ENCODE assay signal across 9 cellular contexts in genomic region chr20:50194831-50195523, GRCh38. TPM values are rescaled to one million over a fixed set of nuclear protein-coding genes. Genes with fewer than 3 reads are reported as not detected.
A peak's percentile ranks its signal among the peaks of the same experiment; 100 is the strongest.
DNase-seq lines count a peak whose midpoint lies in the region; ATAC-seq and TF ChIP-seq lines count a peak whose summit lies in the region.
"Had no signal": no experiment of that assay in that cellular context is flagged by ENCODE, and none has a peak within 500 bp of the region (broad histone marks: within the 10 kb centered on the region; RNA-seq: fewer than 3 reads in every experiment).

No MANE protein-coding gene starts in this region.

- no peak overlapping the region for H4K91ac ChIP-seq in mesenchymal stem cell (ENCODE audit: low read length)

- no peak for TF ChIP-seq CTCF in right atrium auricular region (IDR thresholded peaks at IDR 0.05)
- TF ChIP-seq CTCF in astrocyte of the spinal cord (IDR thresholded peaks at IDR 0.05; ENCODE audit: low read depth, low read length) = no peak
- TF ChIP-seq CTCF in upper lobe of right lung (IDR thresholded peaks at IDR 0.05) = no peak

- H2BK15ac ChIP-seq in mesenchymal stem cell (ENCODE audit: low read depth, poor library complexity, severe bottlenecking) = no peak overlapping the region

- peaks cover 26% of the 10 kb centered on the region for H3K36me3 ChIP-seq in right atrium auricular region
- H3K36me3 ChIP-seq in mesenchymal stem cell (ENCODE audit: control insufficient read depth in 1 of 2, insufficient read depth in 2 of 2, low read depth in 1 of 2, low read length in 2 of 2) = peaks cover 17 to 43% of the 10 kb centered on the region in 2 experiments
- peaks cover 22% of the 10 kb centered on the region for H3K36me3 ChIP-seq in upper lobe of right lung

- ATAC-seq in left cardiac atrium (no peak), upper lobe of right lung (no peak)

- peak overlapping the region; percentile 99 for H3K9ac ChIP-seq in mesenchymal stem cell (ENCODE audit: low read length)

- H2BK12ac ChIP-seq in mesenchymal stem cell (ENCODE audit: low read length in 2 of 2) = peak overlapping the region in 1 of 2 experiments; percentile 28

- WGBS in mesenchymal stem cell = 66% methylated on average over 7 of the region's 8 CpGs

- H3K4me1 ChIP-seq in right atrium auricular region = peaks cover 0 to 31% of the 10 kb centered on the region in 2 donors
- peaks cover 25% of the 10 kb centered on the region for H3K4me1 ChIP-seq in mesenchymal stem cell (ENCODE audit: control insufficient read depth, insufficient read depth, low read depth, low read length)
- H3K4me1 ChIP-seq in upper lobe of right lung = peaks cover 22% of the 10 kb centered on the region

- H3K4me2 ChIP-seq in mesenchymal stem cell (ENCODE audit: low read length, poor library complexity, severe bottlenecking) = no peak overlapping the region

- H2AFZ ChIP-seq in mesenchymal stem cell (ENCODE audit: low read depth, low read length) = no peak overlapping the region

- peak overlapping the region in 1 of 2 experiments; percentile 44 for H3K23ac ChIP-seq in mesenchymal stem cell (ENCODE audit: low read length in 2 of 2)

- H2BK120ac ChIP-seq in mesenchymal stem cell (ENCODE audit: low read depth, low read length) = no peak overlapping the region

- peak overlapping the region in 1 of 2 experiments; percentile 83 for H3K4ac ChIP-seq in mesenchymal stem cell (ENCODE audit: low read depth in 1 of 2, low read length in 2 of 2)

- H2AK5ac ChIP-seq in mesenchymal stem cell (ENCODE audit: low read length, severe bottlenecking) = no peak overlapping the region

- no peak overlapping the region for H2BK5ac ChIP-seq in mesenchymal stem cell (ENCODE audit: low read depth, low read length, poor library complexity, severe bottlenecking)

- no peaks in the 10 kb centered on the region for H3K9me3 ChIP-seq in right atrium auricular region
- H3K9me3 ChIP-seq in mesenchymal stem cell (ENCODE audit: control insufficient read depth, low read length) = peaks cover 8% of the 10 kb centered on the region
- no peaks in the 10 kb centered on the region for H3K9me3 ChIP-seq in upper lobe of right lung

- intact Hi-C loops in left cardiac atrium (cut with DNase I) (loop anchor here (5.0 to 10.0 kb wide), 5 partner anchors 80 to 202 kb away; no protein-coding TSS in a partner anchor), upper lobe of right lung (cut with DNase I) (no loop called here)

- H3K14ac ChIP-seq in mesenchymal stem cell (ENCODE audit: low read length in 2 of 2) = peak overlapping the region in 1 of 2 experiments; percentile 3

- in situ Hi-C loops in astrocyte of the spinal cord (cut with HindIII; ENCODE audit: low sequenced_read_pairs) = no loop called here

- H3K27me3 ChIP-seq in right atrium auricular region (no peaks in the 10 kb centered on the region), mesenchymal stem cell (ENCODE audit: control insufficient read depth in 1 of 2, insufficient read depth in 1 of 2, low read length in 2 of 2) (no peaks in the 10 kb centered on the region), upper lobe of right lung (no peaks in the 10 kb centered on the region)

- peak overlapping the region in 1 of 2 experiments; percentile 69 for H3K18ac ChIP-seq in mesenchymal stem cell (ENCODE audit: low read depth in 1 of 2, low read length in 2 of 2)

- H4K8ac ChIP-seq in mesenchymal stem cell (ENCODE audit: low read length) = peak overlapping the region; percentile 79

- H3K27ac ChIP-seq in right atrium auricular region = peak overlapping the region; percentile 99 to 100
- no peak overlapping the region for H3K27ac ChIP-seq in mesenchymal stem cell (ENCODE audit: low read length, poor library complexity, severe bottlenecking)
- peak overlapping the region; percentile 99 for H3K27ac ChIP-seq in upper lobe of right lung

- H3K4me3 ChIP-seq in right atrium auricular region (peak overlapping the region in 1 of 2 donors; percentile 92), astrocyte of the spinal cord (ENCODE audit: low read depth, low read length) (no peak overlapping the region), mesenchymal stem cell (ENCODE audit: insufficient read depth in 1 of 2, low read depth in 1 of 2, low read length in 2 of 2) (peak overlapping the region in 1 of 2 experiments; percentile 99), upper lobe of right lung (peak overlapping the region; percentile 87)

- no peak for DNase-seq in right atrium auricular region (ENCODE audit: low spot score)
- DNase-seq in left cardiac atrium = no peak
- peak; percentile 25 for DNase-seq in astrocyte of the spinal cord (ENCODE audit: low read depth, low spot score)
- DNase-seq in mesenchymal stem cell = peak; percentile 63
- no peak for DNase-seq in upper lobe of right lung
- no peak for DNase-seq in NCI-H774 (lab: John Stamatoyannopoulos, UW)
- DNase-seq in globus pallidus (ENCODE audit: low spot score) = no peak
- DNase-seq in NCI-H1105 treated with DMSO at 0.1 percent for 48 hours (lab: John Stamatoyannopoulos, UW) = no peak
- DNase-seq: effector CD4-positive, alpha-beta T cell had no signal

- H3K79me1 ChIP-seq in mesenchymal stem cell (replicated peaks; ENCODE audit: low read length, poor library complexity, severe bottlenecking) = peaks cover 10% of the 10 kb centered on the region

RNA-seq across cellular contexts. Expression of gene CEBPB, which starts 4.3 kb away (rescaled TPM):
- total RNA-seq in right atrium auricular region = 100 to 1,000 TPM in 1 of 2 donors, 10 to 100 TPM in 1; 61.3 to 102 TPM
- 100 to 1,000 TPM in 1 of 2 donors, 10 to 100 TPM in 1; 73.2 to 111 TPM for total RNA-seq in left cardiac atrium
- polyA plus RNA-seq in mesenchymal stem cell (2013, experiment 1 of 2) = 130 TPM
- polyA plus RNA-seq in mesenchymal stem cell (2013, experiment 2 of 2) = 131 TPM
- 271 TPM for total RNA-seq in upper lobe of right lung

RNA-seq across cellular contexts. Expression of gene PEDS1, which starts 41.5 kb away (rescaled TPM):
- total RNA-seq in right atrium auricular region (10 to 100 TPM; 26.1 to 30.7 TPM), left cardiac atrium (10 to 100 TPM; 17.7 to 21.8 TPM), upper lobe of right lung (31.3 TPM)
- 59.1 TPM for polyA plus RNA-seq in mesenchymal stem cell (2013, experiment 1 of 2)
- polyA plus RNA-seq in mesenchymal stem cell (2013, experiment 2 of 2) = 58.4 TPM

Comparison
In these comparisons a context has a peak if more than half of its experiments do, and no peak if none do; other contexts are left out.
1. DNase-seq: peak in astrocyte of the spinal cord (single experiment) and mesenchymal stem cell (single experiment); none in right atrium auricular region (single experiment), left cardiac atrium (single experiment), upper lobe of right lung (single experiment), NCI-H774 (single experiment), globus pallidus (single experiment) and NCI-H1105 treated with DMSO at 0.1 percent for 48 hours (single experiment).